Comparison of ENCODE assay signal across 32 cellular contexts in genomic region chr5:20985754-20986153, GRCh38.
DNase-seq lines count a peak whose midpoint lies in the region; ATAC-seq and TF ChIP-seq lines count a peak whose summit lies in the region.
"Had no signal": no experiment of that assay in that cellular context is flagged by ENCODE, and none has a peak within 500 bp of the region (broad histone marks: within the 10 kb centered on the region; RNA-seq: fewer than 3 reads in every experiment).

No MANE protein-coding gene starts in this region.

- no peak overlapping the region for H3K9ac ChIP-seq in PC-3 (ENCODE audit: low read length)
- H3K9ac ChIP-seq: BLaER1; BLaER1 treated with 17β-estradiol and CSF1 and Interleukin-3, amounts not matched to agents 10 nM and 100 nM had no signal

- H3K27me3 Mint-ChIP-seq in immature natural killer cell (ENCODE audit: low read depth in 3 of 3) = no peaks in the 10 kb centered on the region
- no peaks in the 10 kb centered on the region for H3K27me3 Mint-ChIP-seq in progenitor cell of endocrine pancreas
- H3K27me3 Mint-ChIP-seq: B cell; CD4-positive, alpha-beta memory T cell; CD4-positive, alpha-beta T cell; CD4-positive, CD25-positive, alpha-beta regulatory T cell had no signal

- intact Hi-C loops in PC-3 (cut with micrococcal nuclease) = loop anchor here (5.0 kb wide), 1 partner anchor 167 kb away; no protein-coding TSS in a partner anchor

- H3K36me3 ChIP-seq in PC-3 (ENCODE audit: low read depth, low read length) = no peaks in the 10 kb centered on the region
- H3K36me3 ChIP-seq in gastroesophageal sphincter = no peaks in the 10 kb centered on the region
- H3K36me3 ChIP-seq: BE2C; BLaER1; BLaER1 treated with 17β-estradiol and CSF1 and Interleukin-3, amounts not matched to agents 10 nM and 100 nM had no signal

- peaks cover 0 to 4% (median 0%) of the 10 kb centered on the region in 3 donors for H3K36me3 Mint-ChIP-seq in immature natural killer cell
- H3K36me3 Mint-ChIP-seq in progenitor cell of endocrine pancreas (ENCODE audit: insufficient read depth) = no peaks in the 10 kb centered on the region
- H3K36me3 Mint-ChIP-seq: CD14-positive monocyte; CD4-positive, alpha-beta memory T cell; CD4-positive, CD25-positive, alpha-beta regulatory T cell; CD8-positive, alpha-beta memory T cell; CD8-positive, alpha-beta T cell had no signal

- no peaks in the 10 kb centered on the region for H3K9me2 ChIP-seq in PC-3 (replicated peaks; ENCODE audit: low read length)

- DNase-seq in LNCaP clone FGC (ENCODE audit: low read depth) (peak; percentile 91), PC-3 (peak; percentile 29), immature natural killer cell (no peak), progenitor cell of endocrine pancreas (ENCODE audit: low spot score, unreplicated experiment) (no peak)
- DNase-seq: 8988T; ACHN; AML-193; BE2C; C1 segment of cervical spinal cord; Caco-2; Calu3; CD4-positive, alpha-beta memory T cell; CD4-positive, alpha-beta T cell; CD4-positive, CD25-positive, alpha-beta regulatory T cell; CD8-positive, alpha-beta memory T cell; CD8-positive, alpha-beta T cell; COR-L47; DMS 273 treated with DMSO at 0.1 percent for 48 hours; DMS153; DMS53; DMS79; DMS79 treated with DMSO at 0.1 percent for 48 hours; DND-41; EL had no signal

- H2AFZ ChIP-seq in PC-3 (ENCODE audit: low read length) = no peak overlapping the region

- H3K9me3 Mint-ChIP-seq in immature natural killer cell = peaks cover 26 to 77% (median 47%) of the 10 kb centered on the region in 6 donors
- peaks cover 20% of the 10 kb centered on the region for H3K9me3 Mint-ChIP-seq in progenitor cell of endocrine pancreas (ENCODE audit: low read depth)

- POLR2A ChIA-PET in PC-3 (lab: Charles Lee; ENCODE audit: unreplicated experiment) = no interaction called here

- H3K4me3 ChIP-seq in LNCaP clone FGC (ENCODE audit: low read depth, low read length) = no peak overlapping the region
- H3K4me3 ChIP-seq in PC-3 (ENCODE audit: low read length) = no peak overlapping the region
- H3K4me3 ChIP-seq in gastroesophageal sphincter = no peak overlapping the region
- H3K4me3 ChIP-seq: A549; BLaER1; BLaER1 treated with 17β-estradiol and CSF1 and Interleukin-3, amounts not matched to agents 10 nM and 100 nM had no signal

- no peak for TF ChIP-seq EP300 in gastroesophageal sphincter (IDR thresholded peaks at IDR 0.05)

- H3K4me3 Mint-ChIP-seq in immature natural killer cell (no peak overlapping the region), progenitor cell of endocrine pancreas (ENCODE audit: low read depth) (no peak overlapping the region)
- H3K4me3 Mint-ChIP-seq: B cell; CD14-positive monocyte; CD4-positive, alpha-beta memory T cell; CD4-positive, alpha-beta T cell; CD4-positive, CD25-positive, alpha-beta regulatory T cell; CD8-positive, alpha-beta memory T cell; CD8-positive, alpha-beta T cell had no signal

- H3K27me3 ChIP-seq in PC-3 (ENCODE audit: low read length) (no peaks in the 10 kb centered on the region), gastroesophageal sphincter (no peaks in the 10 kb centered on the region)
- H3K27me3 ChIP-seq: BE2C; BLaER1; BLaER1 treated with 17β-estradiol and CSF1 and Interleukin-3, amounts not matched to agents 10 nM and 100 nM had no signal

- no peaks in the 10 kb centered on the region for H3K4me1 ChIP-seq in PC-3 (ENCODE audit: insufficient read depth, low read length)
- H3K4me1 ChIP-seq in gastroesophageal sphincter = no peaks in the 10 kb centered on the region
- H3K4me1 ChIP-seq: A549; BE2C; BLaER1; BLaER1 treated with 17β-estradiol and CSF1 and Interleukin-3, amounts not matched to agents 10 nM and 100 nM; Caco-2 had no signal

- no peaks in the 10 kb centered on the region for H3K79me2 ChIP-seq in PC-3 (ENCODE audit: low read length)

- no peaks in the 10 kb centered on the region for H4K20me1 ChIP-seq in PC-3 (ENCODE audit: low read length)
- H4K20me1 ChIP-seq: BLaER1; BLaER1 treated with 17β-estradiol and CSF1 and Interleukin-3, amounts not matched to agents 10 nM and 100 nM had no signal

- BruUV-seq in PC-3 (replicated peaks; lab: Mats Ljungman, UMichigan) = no TSS peak

- H3K9me3 ChIP-seq in PC-3 (ENCODE audit: low read length) = no peaks in the 10 kb centered on the region
- H3K9me3 ChIP-seq in gastroesophageal sphincter = no peaks in the 10 kb centered on the region
- H3K9me3 ChIP-seq: A549, BE2C, BLaER1, Caco-2 had no signal

- H3K27ac ChIP-seq in C4-2B (peak overlapping the region; percentile 64; the same call in 1 of the 2 replicates), PC-3 (ENCODE audit: low read length) (no peak overlapping the region), gastroesophageal sphincter (no peak overlapping the region)
- H3K27ac ChIP-seq: 22Rv1; A549; BLaER1; BLaER1 treated with 17β-estradiol and CSF1 and Interleukin-3, amounts not matched to agents 10 nM and 100 nM had no signal

- H3K4me1 Mint-ChIP-seq in immature natural killer cell = no peaks in the 10 kb centered on the region
- H3K4me1 Mint-ChIP-seq in progenitor cell of endocrine pancreas (ENCODE audit: low read depth) = no peaks in the 10 kb centered on the region
- H3K4me1 Mint-ChIP-seq: B cell; CD14-positive monocyte; CD4-positive, alpha-beta memory T cell; CD4-positive, CD25-positive, alpha-beta regulatory T cell; CD8-positive, alpha-beta memory T cell had no signal

- no peak for TF ChIP-seq POLR2A in gastroesophageal sphincter (IDR thresholded peaks at IDR 0.05)

- H3F3A ChIP-seq in PC-3 (ENCODE audit: low read length, unreplicated experiment) = no peaks in the 10 kb centered on the region

- H3K4me2 ChIP-seq in PC-3 (ENCODE audit: low read length) = no peak overlapping the region
- H3K4me2 ChIP-seq: A549; BLaER1; BLaER1 treated with 17β-estradiol and CSF1 and Interleukin-3, amounts not matched to agents 10 nM and 100 nM had no signal

- TF ChIP-seq CTCF in C4-2B (conservative IDR thresholded peaks at IDR 0.05) (no peak), LNCaP clone FGC (IDR thresholded peaks at IDR 0.05; ENCODE audit: control insufficient read depth, extremely low read depth, insufficient read depth) (no peak), PC-3 (conservative IDR thresholded peaks at IDR 0.05; ENCODE audit: low read depth, low read length) (no peak), gastroesophageal sphincter (IDR thresholded peaks at IDR 0.05) (no peak), progenitor cell of endocrine pancreas (IDR thresholded peaks at IDR 0.05; ENCODE audit: unreplicated experiment) (no peak)

- WGBS in gastroesophageal sphincter (ENCODE audit: low coverage in 1 of 2), 2 donors = 80 to 89% methylated on average over 2 of the region's 2 CpGs

- peak; percentile 94 for ATAC-seq in PC-3
- no peak for ATAC-seq in gastroesophageal sphincter
- ATAC-seq: A549; CD8-positive, alpha-beta T cell had no signal

- H3K27ac Mint-ChIP-seq in immature natural killer cell (no peak overlapping the region), progenitor cell of endocrine pancreas (no peak overlapping the region)
- H3K27ac Mint-ChIP-seq: B cell; CD14-positive monocyte; CD4-positive, alpha-beta memory T cell; CD4-positive, alpha-beta T cell; CD4-positive, CD25-positive, alpha-beta regulatory T cell; CD8-positive, alpha-beta memory T cell; CD8-positive, alpha-beta T cell had no signal

- CTCF ChIA-PET in PC-3 (lab: Charles Lee) = no interaction called here

Comparison
In these comparisons a context has a peak if more than half of its experiments do, and no peak if none do; other contexts are left out.
1. DNase-seq: peak in LNCaP clone FGC (single experiment) and PC-3 (single experiment); none in immature natural killer cell (0 of 3) and progenitor cell of endocrine pancreas (single experiment).